Comparison of ENCODE assay signal across 19 cellular contexts in genomic region chr1:71357708-71358107, GRCh38.
DNase-seq lines count a peak whose midpoint lies in the region; TF ChIP-seq lines count a peak whose summit lies in the region.
"Had no signal": no experiment of that assay in that cellular context is flagged by ENCODE, and none has a peak within 500 bp of the region (broad histone marks: within the 10 kb centered on the region; RNA-seq: fewer than 3 reads in every experiment).

No MANE protein-coding gene starts in this region.

- intact Hi-C loops in testis (cut with DNase I; ENCODE audit: low total_unique reads), result no loop called here

- H3K36me3 ChIP-seq in testis (ENCODE audit: low read depth, missing control alignments) (no peaks in the 10 kb centered on the region), brain microvascular endothelial cell (replicated peaks) (no peaks in the 10 kb centered on the region)
- H3K36me3 ChIP-seq: left lung had no signal

- H3K27me3 ChIP-seq in testis (no peaks in the 10 kb centered on the region), brain microvascular endothelial cell (replicated peaks) (no peaks in the 10 kb centered on the region)
- H3K27me3 ChIP-seq: left lung had no signal

- WGBS in testis, 2 donors, result 73 to 80% methylated on average over 8 to 9 of the region's 9 CpGs

- H3K4me1 ChIP-seq in testis, result no peaks in the 10 kb centered on the region
- H3K4me1 ChIP-seq: left lung had no signal

- H3K27ac ChIP-seq in testis (no peak overlapping the region), brain microvascular endothelial cell (no peak overlapping the region)
- H3K27ac ChIP-seq: GM23248, left lung, PC-9 had no signal

- no peak for TF ChIP-seq POLR2A in testis (IDR thresholded peaks at IDR 0.05)

- peak; percentile 36 for TF ChIP-seq CTCF in choroid plexus epithelial cell (conservative IDR thresholded peaks at IDR 0.05; ENCODE audit: low read depth, low read length)
- no peak for TF ChIP-seq CTCF in testis (IDR thresholded peaks at IDR 0.05)
- no peak for TF ChIP-seq CTCF in brain microvascular endothelial cell (IDR thresholded peaks at IDR 0.05; ENCODE audit: low read depth, low read length, missing control alignments)

- in situ Hi-C loops in brain microvascular endothelial cell (cut with HindIII; ENCODE audit: low pct_ligation_motif_present, low sequenced_read_pairs), result no loop called here

- DNase-seq in HuH-7 (ENCODE audit: low spot score) (peak; percentile 28), choroid plexus epithelial cell (ENCODE audit: low read depth) (peak; percentile 12), iris pigment epithelial cell (ENCODE audit: low read depth) (peak; percentile 18), testis (peak; percentile 17), NCI-H2196 (lab: John Stamatoyannopoulos, UW; ENCODE audit: unreplicated experiment) (no peak), COLO668 (lab: John Stamatoyannopoulos, UW; ENCODE audit: unreplicated experiment) (no peak), brain microvascular endothelial cell (no peak)
- DNase-seq: activated CD4-positive, alpha-beta T cell treated with anti-CD3 and anti-CD28 coated beads for 4 hours; activated naive CD4-positive, alpha-beta T cell treated with anti-CD3 and anti-CD28 coated beads, Interleukin-2, amount 10 ng/mL, durations not matched to agents 7 days and 5 days; activated T-cell treated with anti-CD3 and anti-CD28 coated beads, Interleukin-2, amount 50 U/mL, for 72 hours; anterior cingulate cortex; effector CD4-positive, alpha-beta T cell; GM23248; left lung; NCI-H1105; NCI-H2029 treated with DMSO at 0.1 percent for 48 hours; NCI-H446; PC-9; SHP77 had no signal

- H3K9me3 ChIP-seq in testis, result no peaks in the 10 kb centered on the region

- no peak overlapping the region for H3K4me3 ChIP-seq in choroid plexus epithelial cell (ENCODE audit: low read depth, low read length)
- no peak overlapping the region for H3K4me3 ChIP-seq in testis
- no peak overlapping the region for H3K4me3 ChIP-seq in brain microvascular endothelial cell (ENCODE audit: low read depth, low read length)
- H3K4me3 ChIP-seq: GM23248, left lung, PC-9 had no signal

Comparison
In these comparisons a context has a peak if more than half of its experiments do, and no peak if none do; other contexts are left out.
1. DNase-seq: peak in HuH-7 (single experiment), choroid plexus epithelial cell (single experiment), iris pigment epithelial cell (single experiment) and testis (single experiment); none in NCI-H2196 (single experiment), COLO668 (single experiment) and brain microvascular endothelial cell (single experiment).